29 cellular contexts compared by ENCODE assay signal in genomic region chr10:90347239-90347638, GRCh38.
"Had no signal": no experiment of that assay in that cellular context is flagged by ENCODE, and none has a peak within 500 bp of the region (broad histone marks: within the 10 kb centered on the region; RNA-seq: fewer than 3 reads in every experiment).

No MANE protein-coding gene starts in this region.

- H3K9ac ChIP-seq: neural progenitor cell, parathyroid adenoma had no signal

- ATAC-seq: natural killer cell; psoas muscle; right cardiac atrium; right lobe of liver; stimulated activated memory B cell treated with anti-CD40 and anti-IgM and Interleukin-4, amounts not matched to agents 10 μg/mL and 1 μg/mL and 100 μg/mL, for 72 hours; stimulated activated naive CD8-positive, alpha-beta T cell treated with anti-CD3 and anti-CD28 coated beads, Interleukin-15, amount 100 ng/mL, for 72 hours; stimulated activated naive CD8-positive, alpha-beta T cell treated with anti-CD3 and anti-CD28 coated beads, Interleukin-15, Interleukin-2, amounts not matched to agents 100 U/mL and 50 U/mL, for 24 hours; upper lobe of right lung had no signal

- H3K79me2 ChIP-seq: parathyroid adenoma had no signal

- H3K36me3 ChIP-seq: neural progenitor cell, ovary, right lobe of liver, sigmoid colon, suprapubic skin, tibial artery, transverse colon, upper lobe of right lung, uterus had no signal

- H3K4me3 Mint-ChIP-seq: natural killer cell; nephron; neural progenitor cell; stimulated activated memory B cell treated with anti-CD40 and anti-IgM and Interleukin-4, amounts not matched to agents 10 μg/mL and 1 μg/mL and 100 μg/mL, for 72 hours; stimulated activated naive CD8-positive, alpha-beta T cell treated with anti-CD3 and anti-CD28 coated beads, Interleukin-15, amount 100 ng/mL, for 72 hours; type B pancreatic cell had no signal

- H3K4me3 ChIP-seq: neural progenitor cell, ovary, psoas muscle, right lobe of liver, sigmoid colon, suprapubic skin, testis, tibial artery, transverse colon, upper lobe of right lung, uterus had no signal

- H3K27ac Mint-ChIP-seq: natural killer cell; nephron; neural progenitor cell; progenitor cell of endocrine pancreas; stimulated activated memory B cell treated with anti-CD40 and anti-IgM and Interleukin-4, amounts not matched to agents 10 μg/mL and 1 μg/mL and 100 μg/mL, for 72 hours; stimulated activated naive CD8-positive, alpha-beta T cell treated with anti-CD3 and anti-CD28 coated beads, Interleukin-15, amount 100 ng/mL, for 72 hours; type B pancreatic cell had no signal

- H3K4me1 Mint-ChIP-seq: natural killer cell; nephron; neural progenitor cell; stimulated activated memory B cell treated with anti-CD40 and anti-IgM and Interleukin-4, amounts not matched to agents 10 μg/mL and 1 μg/mL and 100 μg/mL, for 72 hours; stimulated activated naive CD8-positive, alpha-beta T cell treated with anti-CD3 and anti-CD28 coated beads, Interleukin-15, amount 100 ng/mL, for 72 hours had no signal

- H3K27ac ChIP-seq: neural progenitor cell, ovary, parathyroid adenoma, psoas muscle, right lobe of liver, sigmoid colon, suprapubic skin, testis, tibial artery, transverse colon, upper lobe of right lung, uterus had no signal

- H3K9me3 ChIP-seq: ovary, psoas muscle, right lobe of liver, sigmoid colon, suprapubic skin, testis, tibial artery, transverse colon, upper lobe of right lung, uterus had no signal

- H2AFZ ChIP-seq: neural progenitor cell, parathyroid adenoma had no signal

- H3K27me3 ChIP-seq: neural progenitor cell, ovary, right lobe of liver, sigmoid colon, suprapubic skin, testis, tibial artery, transverse colon, upper lobe of right lung, uterus had no signal

- H3K4me2 ChIP-seq: neural progenitor cell had no signal

- H3K36me3 Mint-ChIP-seq: natural killer cell; neural progenitor cell; stimulated activated memory B cell treated with anti-CD40 and anti-IgM and Interleukin-4, amounts not matched to agents 10 μg/mL and 1 μg/mL and 100 μg/mL, for 72 hours; type B pancreatic cell had no signal

- H3K9me3 Mint-ChIP-seq: nephron; neural progenitor cell; stimulated activated memory B cell treated with anti-CD40 and anti-IgM and Interleukin-4, amounts not matched to agents 10 μg/mL and 1 μg/mL and 100 μg/mL, for 72 hours; stimulated activated naive CD8-positive, alpha-beta T cell treated with anti-CD3 and anti-CD28 coated beads, Interleukin-15, amount 100 ng/mL, for 72 hours; type B pancreatic cell had no signal

- FAIRE-seq: small intestine had no signal

- H3K4me1 ChIP-seq: neural progenitor cell, psoas muscle, right lobe of liver, sigmoid colon, suprapubic skin, testis, tibial artery, transverse colon, upper lobe of right lung, uterus had no signal

- DNase-seq: natural killer cell; occipital lobe; ovary; posterior cingulate gyrus; psoas muscle; right cardiac atrium; right lobe of liver; sigmoid colon; small intestine; stimulated activated CD4-positive, alpha-beta T cell treated with anti-CD3 and anti-CD28 coated beads, Interleukin-15, amount 100 ng/mL, for 24 hours; stimulated activated CD4-positive, alpha-beta T cell treated with anti-CD3 and anti-CD28 coated beads, Interleukin-4, amount 100 ng/mL, for 1 hour; stimulated activated CD4-positive, alpha-beta T cell treated with anti-CD3 and anti-CD28 coated beads, Interleukin-4, amount 100 ng/mL, for 4 hours; stimulated activated CD8-positive, alpha-beta memory T cell treated with anti-CD3 and anti-CD28 coated beads, Interleukin-4, amount 100 ng/mL, for 48 hours; stimulated activated naive CD4-positive, alpha-beta T cell; stimulated activated naive CD8-positive, alpha-beta T cell treated with anti-CD3 and anti-CD28 coated beads, Interleukin-15, amount 100 ng/mL, for 72 hours; stimulated activated naive CD8-positive, alpha-beta T cell treated with anti-CD3 and anti-CD28 coated beads, Interleukin-15, Interleukin-2, amounts not matched to agents 100 U/mL and 50 U/mL, for 24 hours; substantia nigra; testis; tibial artery; transverse colon; upper lobe of right lung; uterus had no signal
